8 cellular contexts compared by ENCODE assay signal in genomic region chr19:913080-913748, GRCh38. TPM values are rescaled to one million over a fixed set of nuclear protein-coding genes. Genes with fewer than 3 reads are reported as not detected.
DNase-seq lines count a peak whose midpoint lies in the region; ATAC-seq and TF ChIP-seq lines count a peak whose summit lies in the region.

Gene R3HDM4, minus strand, starts transcription at chr19:913219. Its CDS starts 62 bp downstream, at chr19:913157.

- H3K4me3 ChIP-seq in Peyer's patch (peak within 1 kb of the TSS; percentile 82 to 97 (median 84)), fibroblast of pulmonary artery (replicated peaks; ENCODE audit: low read depth, low read length) (peak within 1 kb of the TSS; percentile 79)

- no peak for TF ChIP-seq CTCF in Peyer's patch (IDR thresholded peaks at IDR 0.05)
- TF ChIP-seq CTCF in fibroblast of pulmonary artery (IDR thresholded peaks at IDR 0.05; ENCODE audit: low read length, missing control alignments) = no peak

- H3K4me3 Mint-ChIP-seq in natural killer cell treated with Interleukin-12 subunit alpha and Interleukin-12 subunit beta and Interleukin-15 and Interleukin-18, amount 100 ng/mL, for 72 hours = peak within 1 kb of the TSS; percentile 72

- H3K36me3 Mint-ChIP-seq in natural killer cell treated with Interleukin-12 subunit alpha and Interleukin-12 subunit beta and Interleukin-15 and Interleukin-18, amount 100 ng/mL, for 72 hours = no peaks in the 10 kb centered on the region

- DNase-seq in Peyer's patch (peak; percentile 80 to 93 (median 91)), fibroblast of pulmonary artery (ENCODE audit: low read depth) (peak; percentile 48)
- peak; percentile 95 for DNase-seq in activated effector memory CD4-positive, alpha-beta T cell treated with anti-CD3 and anti-CD28 coated beads, Interleukin-2, amount 50 U/mL, for 16 hours
- peak; percentile 90 for DNase-seq in natural killer cell treated with Interleukin-12 subunit alpha and Interleukin-12 subunit beta and Interleukin-15 and Interleukin-18, amount 100 ng/mL, for 72 hours (ENCODE audit: low spot score)
- DNase-seq in stimulated activated naive CD8-positive, alpha-beta T cell treated with anti-CD3 and anti-CD28 coated beads, Interleukin-15, Interleukin-2, amounts not matched to agents 100 U/mL and 50 U/mL, for 24 hours = peak; percentile 93

- no peaks in the 10 kb centered on the region for H3K9me3 Mint-ChIP-seq in natural killer cell treated with Interleukin-12 subunit alpha and Interleukin-12 subunit beta and Interleukin-15 and Interleukin-18, amount 100 ng/mL, for 72 hours

- peak within 1 kb of the TSS; percentile 60 to 84 for H3K27ac Mint-ChIP-seq in natural killer cell treated with Interleukin-12 subunit alpha and Interleukin-12 subunit beta and Interleukin-15 and Interleukin-18, amount 100 ng/mL, for 72 hours

- peaks cover 0 to 20% of the 10 kb centered on the region in 2 donors for H3K27me3 ChIP-seq in Peyer's patch

- peaks cover 0 to 6% of the 10 kb centered on the region in 2 donors for H3K27me3 Mint-ChIP-seq in natural killer cell treated with Interleukin-12 subunit alpha and Interleukin-12 subunit beta and Interleukin-15 and Interleukin-18, amount 100 ng/mL, for 72 hours

- peak; percentile 43 to 45 for TF ChIP-seq POLR2A in Peyer's patch (IDR thresholded peaks at IDR 0.05)

- peaks cover 13 to 15% of the 10 kb centered on the region in 2 donors for H3K4me1 Mint-ChIP-seq in natural killer cell treated with Interleukin-12 subunit alpha and Interleukin-12 subunit beta and Interleukin-15 and Interleukin-18, amount 100 ng/mL, for 72 hours (ENCODE audit: low read depth in 2 of 2)

- peak within 1 kb of the TSS; percentile 72; the same call in 1 of the 2 replicates for H3K9ac ChIP-seq in ES-I3 (ENCODE audit: low read depth, low read length)

- peak within 1 kb of the TSS; percentile 92 to 99 (median 95) for H3K27ac ChIP-seq in Peyer's patch

- peaks cover 5% of the 10 kb centered on the region; the same call in 1 of the 2 replicates for H3K4me1 ChIP-seq in ES-I3 (ENCODE audit: insufficient read depth, low read length)
- peaks cover 6 to 47% (median 31%) of the 10 kb centered on the region in 4 donors for H3K4me1 ChIP-seq in Peyer's patch

- H3K9me3 ChIP-seq in ES-I3 (ENCODE audit: control insufficient read depth, insufficient read depth, low read length) (no peaks in the 10 kb centered on the region), Peyer's patch (no peaks in the 10 kb centered on the region)

- H3K36me3 ChIP-seq in ES-I3 (ENCODE audit: insufficient read depth, low read length) = no peaks in the 10 kb centered on the region
- no peaks in the 10 kb centered on the region for H3K36me3 ChIP-seq in Peyer's patch

- ATAC-seq in HG02798 (IDR thresholded peaks at IDR 0.05; ENCODE audit: poor library complexity, unreplicated experiment) (peak; percentile 73), GM21390 (IDR thresholded peaks at IDR 0.05; ENCODE audit: unreplicated experiment) (no peak)
- peak; percentile 93 to 96 for ATAC-seq in natural killer cell treated with Interleukin-12 subunit alpha and Interleukin-12 subunit beta and Interleukin-15 and Interleukin-18, amount 100 ng/mL, for 72 hours
- ATAC-seq in stimulated activated naive CD8-positive, alpha-beta T cell treated with anti-CD3 and anti-CD28 coated beads, Interleukin-15, Interleukin-2, amounts not matched to agents 100 U/mL and 50 U/mL, for 24 hours = peak; percentile 69

RNA-seq across cellular contexts. Expression of gene R3HDM4, which starts in this region (rescaled TPM):
- 10 to 100 TPM; 20.8 to 43.5 (median 34.8) TPM for total RNA-seq in Peyer's patch
- 10 to 100 TPM; 48.4 to 68.3 TPM for total RNA-seq in natural killer cell treated with Interleukin-12 subunit alpha and Interleukin-12 subunit beta and Interleukin-15 and Interleukin-18, amount 100 ng/mL, for 72 hours
